ENCODE assay signal across 1 cellular context in genomic region chr5:157516016-157516415, GRCh38.
A peak's percentile ranks its signal among the peaks of the same experiment; 100 is the strongest.
TF ChIP-seq lines count a peak whose summit lies in the region.

No MANE protein-coding gene starts in this region.

TF ChIP-seq in IMR-90, 13 proteins besides CTCF, POLR2A, EP300 and RAD21 (continued from another document):
- TF ChIP-seq ELK1 (IDR thresholded peaks at IDR 0.05; ENCODE audit: borderline replicate concordance, low read depth, low read length) (no peak), CEBPB (IDR thresholded peaks at IDR 0.05; ENCODE audit: low read depth, low read length) (0 out of 2 replicates have a peak, but pooled peaks have one; percentile 4), USF2 (IDR thresholded peaks at IDR 0.05; ENCODE audit: low read depth, low read length) (no peak), FOS (IDR thresholded peaks at IDR 0.05; ENCODE audit: low read depth, low read length) (peak; percentile 81), MAZ (IDR thresholded peaks at IDR 0.05; ENCODE audit: borderline replicate concordance, low read depth, low read length) (peak; percentile 56), SMC3 (IDR thresholded peaks at IDR 0.05; ENCODE audit: low read depth, low read length) (no peak), RFX5 (IDR thresholded peaks at IDR 0.05; ENCODE audit: low read depth, low read length) (no peak), MAFK (IDR thresholded peaks at IDR 0.05; ENCODE audit: low read depth, low read length) (no peak), CHD1 (IDR thresholded peaks at IDR 0.05; ENCODE audit: low read depth, low read length) (peak; percentile 53; the same call in 1 of the 2 replicates)
